Comparison of ENCODE assay signal across 1 cellular context in genomic region chr7:130961128-130961601, GRCh38.
TF ChIP-seq lines count a peak whose summit lies in the region.

No MANE protein-coding gene starts in this region.

TF ChIP-seq in GM12878, 131 proteins besides CTCF, POLR2A, EP300 and RAD21 (continued from another document and continues in another):
- TF ChIP-seq PRDM15 (CRISPR knock-in tag; IDR thresholded peaks at IDR 0.05) (no peak), CHD1 (IDR thresholded peaks at IDR 0.05; ENCODE audit: low read depth, low read length) (no peak), TCF12 (IDR thresholded peaks at IDR 0.05; ENCODE audit: low read depth, low read length) (peak; percentile 58; the same call in 1 of the 2 replicates), KLF5 (IDR thresholded peaks at IDR 0.05; ENCODE audit: partially characterized antibody) (peak; percentile 77), BRCA1 (IDR thresholded peaks at IDR 0.05; ENCODE audit: low read depth, low read length) (no peak), CBX5 (IDR thresholded peaks at IDR 0.05; ENCODE audit: low read depth) (peak; percentile 73; the same call in 1 of the 2 replicates), CREB1 (IDR thresholded peaks at IDR 0.05; ENCODE audit: low read depth) (peak; percentile 66), YY1 (IDR thresholded peaks at IDR 0.05; ENCODE audit: low read depth, low read length) (peak; percentile 58; the same call in 1 of the 2 replicates), ZZZ3 (IDR thresholded peaks at IDR 0.05; ENCODE audit: control insufficient read depth, insufficient read length, low read depth) (no peak), MTA2 (IDR thresholded peaks at IDR 0.05; ENCODE audit: low read depth) (peak; percentile 95), CREM (IDR thresholded peaks at IDR 0.05; ENCODE audit: low read depth) (peak; percentile 75), SRF (IDR thresholded peaks at IDR 0.05; ENCODE audit: low read depth in 2 of 2, low read length in 2 of 2) (no peak; a peak in 1 of 4 replicates), ELK1 (IDR thresholded peaks at IDR 0.05; ENCODE audit: low read depth, low read length) (no peak), PAX5 (IDR thresholded peaks at IDR 0.05; ENCODE audit: borderline replicate concordance, low read depth, low read length) (peak; percentile 80; the same call in 1 of the 2 replicates), ZBED1 (IDR thresholded peaks at IDR 0.05; ENCODE audit: borderline replicate concordance) (peak; percentile 92), BCL11A (IDR thresholded peaks at IDR 0.05; ENCODE audit: low read depth, low read length) (peak; percentile 93), RCOR1 (conservative IDR thresholded peaks at IDR 0.05; ENCODE audit: low read depth, low read length) (no peak), STAT3 (IDR thresholded peaks at IDR 0.05; ENCODE audit: low read depth, low read length) (peak; percentile 77; the same call in 1 of the 2 replicates), MYC (IDR thresholded peaks at IDR 0.05; ENCODE audit: insufficient read depth, insufficient read length, insufficient replicate concordance, low read length, severe bottlenecking) (no peak), ZNF24 (IDR thresholded peaks at IDR 0.05) (peak; percentile 79), CBFB (IDR thresholded peaks at IDR 0.05; ENCODE audit: low read depth) (peak; percentile 97), FOXK2 (IDR thresholded peaks at IDR 0.05) (no peak), MEF2A (IDR thresholded peaks at IDR 0.05; ENCODE audit: insufficient read depth, low read depth, low read length) (peak; percentile 86), NFYA (IDR thresholded peaks at IDR 0.05; ENCODE audit: borderline replicate concordance, low read depth, low read length) (no peak), BACH1 (IDR thresholded peaks at IDR 0.05; ENCODE audit: borderline replicate concordance) (peak; percentile 77; the same call in 1 of the 2 replicates), SP1 (IDR thresholded peaks at IDR 0.05; ENCODE audit: low read depth, low read length) (peak; percentile 36), IKZF2 (IDR thresholded peaks at IDR 0.05) (peak; percentile 95 to 97), ZNF592 (IDR thresholded peaks at IDR 0.05) (no peak), SMARCA5 (IDR thresholded peaks at IDR 0.05) (no peak), SPI1 (IDR thresholded peaks at IDR 0.05; ENCODE audit: borderline replicate concordance, insufficient read depth, low read depth, low read length) (no peak)
- TF ChIP-seq, protein P1, sequence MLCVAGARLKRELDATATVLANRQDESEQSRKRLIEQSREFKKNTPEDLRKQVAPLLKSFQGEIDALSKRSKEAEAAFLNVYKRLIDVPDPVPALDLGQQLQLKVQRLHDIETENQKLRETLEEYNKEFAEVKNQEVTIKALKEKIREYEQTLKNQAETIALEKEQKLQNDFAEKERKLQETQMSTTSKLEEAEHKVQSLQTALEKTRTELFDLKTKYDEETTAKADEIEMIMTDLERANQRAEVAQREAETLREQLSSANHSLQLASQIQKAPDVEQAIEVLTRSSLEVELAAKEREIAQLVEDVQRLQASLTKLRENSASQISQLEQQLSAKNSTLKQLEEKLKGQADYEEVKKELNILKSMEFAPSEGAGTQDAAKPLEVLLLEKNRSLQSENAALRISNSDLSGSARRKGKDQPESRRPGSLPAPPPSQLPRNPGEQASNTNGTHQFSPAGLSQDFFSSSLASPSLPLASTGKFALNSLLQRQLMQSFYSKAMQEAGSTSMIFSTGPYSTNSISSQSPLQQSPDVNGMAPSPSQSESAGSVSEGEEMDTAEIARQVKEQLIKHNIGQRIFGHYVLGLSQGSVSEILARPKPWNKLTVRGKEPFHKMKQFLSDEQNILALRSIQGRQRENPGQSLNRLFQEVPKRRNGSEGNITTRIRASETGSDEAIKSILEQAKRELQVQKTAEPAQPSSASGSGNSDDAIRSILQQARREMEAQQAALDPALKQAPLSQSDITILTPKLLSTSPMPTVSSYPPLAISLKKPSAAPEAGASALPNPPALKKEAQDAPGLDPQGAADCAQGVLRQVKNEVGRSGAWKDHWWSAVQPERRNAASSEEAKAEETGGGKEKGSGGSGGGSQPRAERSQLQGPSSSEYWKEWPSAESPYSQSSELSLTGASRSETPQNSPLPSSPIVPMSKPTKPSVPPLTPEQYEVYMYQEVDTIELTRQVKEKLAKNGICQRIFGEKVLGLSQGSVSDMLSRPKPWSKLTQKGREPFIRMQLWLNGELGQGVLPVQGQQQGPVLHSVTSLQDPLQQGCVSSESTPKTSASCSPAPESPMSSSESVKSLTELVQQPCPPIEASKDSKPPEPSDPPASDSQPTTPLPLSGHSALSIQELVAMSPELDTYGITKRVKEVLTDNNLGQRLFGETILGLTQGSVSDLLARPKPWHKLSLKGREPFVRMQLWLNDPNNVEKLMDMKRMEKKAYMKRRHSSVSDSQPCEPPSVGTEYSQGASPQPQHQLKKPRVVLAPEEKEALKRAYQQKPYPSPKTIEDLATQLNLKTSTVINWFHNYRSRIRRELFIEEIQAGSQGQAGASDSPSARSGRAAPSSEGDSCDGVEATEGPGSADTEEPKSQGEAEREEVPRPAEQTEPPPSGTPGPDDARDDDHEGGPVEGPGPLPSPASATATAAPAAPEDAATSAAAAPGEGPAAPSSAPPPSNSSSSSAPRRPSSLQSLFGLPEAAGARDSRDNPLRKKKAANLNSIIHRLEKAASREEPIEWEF (IDR thresholded peaks at IDR 0.05; ENCODE audit: insufficient replicate concordance, low read depth, low read length), result peak; percentile 58
- TF ChIP-seq, protein P2, sequence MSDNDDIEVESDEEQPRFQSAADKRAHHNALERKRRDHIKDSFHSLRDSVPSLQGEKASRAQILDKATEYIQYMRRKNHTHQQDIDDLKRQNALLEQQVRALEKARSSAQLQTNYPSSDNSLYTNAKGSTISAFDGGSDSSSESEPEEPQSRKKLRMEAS (IDR thresholded peaks at IDR 0.05; ENCODE audit: low read depth, low read length), result no peak; the same call in 1 of the 2 replicates
- TF ChIP-seq, protein P3, sequence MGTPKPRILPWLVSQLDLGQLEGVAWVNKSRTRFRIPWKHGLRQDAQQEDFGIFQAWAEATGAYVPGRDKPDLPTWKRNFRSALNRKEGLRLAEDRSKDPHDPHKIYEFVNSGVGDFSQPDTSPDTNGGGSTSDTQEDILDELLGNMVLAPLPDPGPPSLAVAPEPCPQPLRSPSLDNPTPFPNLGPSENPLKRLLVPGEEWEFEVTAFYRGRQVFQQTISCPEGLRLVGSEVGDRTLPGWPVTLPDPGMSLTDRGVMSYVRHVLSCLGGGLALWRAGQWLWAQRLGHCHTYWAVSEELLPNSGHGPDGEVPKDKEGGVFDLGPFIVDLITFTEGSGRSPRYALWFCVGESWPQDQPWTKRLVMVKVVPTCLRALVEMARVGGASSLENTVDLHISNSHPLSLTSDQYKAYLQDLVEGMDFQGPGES (IDR thresholded peaks at IDR 0.05), result no peak
- TF ChIP-seq, protein P4, sequence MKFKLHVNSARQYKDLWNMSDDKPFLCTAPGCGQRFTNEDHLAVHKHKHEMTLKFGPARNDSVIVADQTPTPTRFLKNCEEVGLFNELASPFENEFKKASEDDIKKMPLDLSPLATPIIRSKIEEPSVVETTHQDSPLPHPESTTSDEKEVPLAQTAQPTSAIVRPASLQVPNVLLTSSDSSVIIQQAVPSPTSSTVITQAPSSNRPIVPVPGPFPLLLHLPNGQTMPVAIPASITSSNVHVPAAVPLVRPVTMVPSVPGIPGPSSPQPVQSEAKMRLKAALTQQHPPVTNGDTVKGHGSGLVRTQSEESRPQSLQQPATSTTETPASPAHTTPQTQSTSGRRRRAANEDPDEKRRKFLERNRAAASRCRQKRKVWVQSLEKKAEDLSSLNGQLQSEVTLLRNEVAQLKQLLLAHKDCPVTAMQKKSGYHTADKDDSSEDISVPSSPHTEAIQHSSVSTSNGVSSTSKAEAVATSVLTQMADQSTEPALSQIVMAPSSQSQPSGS (IDR thresholded peaks at IDR 0.05; ENCODE audit: low read length), result peak; percentile 90
- TF ChIP-seq, protein P5, sequence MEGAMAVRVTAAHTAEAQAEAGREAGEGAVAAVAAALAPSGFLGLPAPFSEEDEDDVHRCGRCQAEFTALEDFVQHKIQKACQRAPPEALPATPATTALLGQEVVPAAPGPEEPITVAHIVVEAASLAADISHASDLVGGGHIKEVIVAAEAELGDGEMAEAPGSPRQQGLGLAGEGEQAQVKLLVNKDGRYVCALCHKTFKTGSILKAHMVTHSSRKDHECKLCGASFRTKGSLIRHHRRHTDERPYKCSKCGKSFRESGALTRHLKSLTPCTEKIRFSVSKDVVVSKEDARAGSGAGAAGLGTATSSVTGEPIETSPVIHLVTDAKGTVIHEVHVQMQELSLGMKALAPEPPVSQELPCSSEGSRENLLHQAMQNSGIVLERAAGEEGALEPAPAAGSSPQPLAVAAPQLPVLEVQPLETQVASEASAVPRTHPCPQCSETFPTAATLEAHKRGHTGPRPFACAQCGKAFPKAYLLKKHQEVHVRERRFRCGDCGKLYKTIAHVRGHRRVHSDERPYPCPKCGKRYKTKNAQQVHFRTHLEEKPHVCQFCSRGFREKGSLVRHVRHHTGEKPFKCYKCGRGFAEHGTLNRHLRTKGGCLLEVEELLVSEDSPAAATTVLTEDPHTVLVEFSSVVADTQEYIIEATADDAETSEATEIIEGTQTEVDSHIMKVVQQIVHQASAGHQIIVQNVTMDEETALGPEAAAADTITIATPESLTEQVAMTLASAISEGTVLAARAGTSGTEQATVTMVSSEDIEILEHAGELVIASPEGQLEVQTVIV (IDR thresholded peaks at IDR 0.05; ENCODE audit: borderline replicate concordance, partially characterized antibody), result no peak
